ENCODE assay signal across 8 cellular contexts in genomic region chr5:150846651-150847333, GRCh38. TPM values are rescaled to one million over a fixed set of nuclear protein-coding genes. Genes with fewer than 3 reads are reported as not detected.
DNase-seq lines count a peak whose midpoint lies in the region; ATAC-seq and TF ChIP-seq lines count a peak whose summit lies in the region.

No MANE protein-coding gene starts in this region.

- peak; percentile 83 for TF ChIP-seq CTCF in IMR-90 (conservative IDR thresholded peaks at IDR 0.05; ENCODE audit: low read depth, low read length)
- TF ChIP-seq CTCF in nephron (IDR thresholded peaks at IDR 0.05; ENCODE audit: unreplicated experiment in 3 of 3) = peak; percentile 65 to 75 (median 73)
- peak; percentile 54 to 56 for TF ChIP-seq CTCF in suprapubic skin (IDR thresholded peaks at IDR 0.05)

- peaks cover 16% of the 10 kb centered on the region for H3K4me1 Mint-ChIP-seq in nephron

- no peak overlapping the region for H3K23ac ChIP-seq in IMR-90 (ENCODE audit: low read depth, low read length)

- dilution Hi-C loops in IMR-90 (cut with HindIII; ENCODE audit: low sequenced_read_pairs, unreplicated experiment) = no loop called here

- TF ChIP-seq POLR2A in IMR-90 (IDR thresholded peaks at IDR 0.05; ENCODE audit: low read depth, low read length) (0 out of 2 replicates have a peak, but pooled peaks have one; percentile 26), erythroblast (IDR thresholded peaks at IDR 0.05; ENCODE audit: low read length) (no peak), suprapubic skin (IDR thresholded peaks at IDR 0.05) (no peak)

- H3K9me3 ChIP-seq in IMR-90 (ENCODE audit: control insufficient read depth, insufficient read depth, low read length) = no peaks in the 10 kb centered on the region
- H3K9me3 ChIP-seq in NT2/D1 (ENCODE audit: insufficient read depth, low read length) = no peaks in the 10 kb centered on the region; the same call in 1 of the 2 replicates
- H3K9me3 ChIP-seq in suprapubic skin = no peaks in the 10 kb centered on the region

- intact Hi-C loops in IMR-90 (cut with micrococcal nuclease) = loop anchor here (1.0 to 5.0 kb wide), 6 partner anchors 45 to 388 kb away; no protein-coding TSS in a partner anchor

- no peak overlapping the region for H3K56ac ChIP-seq in IMR-90 (ENCODE audit: extremely low read depth, insufficient read depth, low read length)

- no peak overlapping the region for H2BK5ac ChIP-seq in IMR-90 (ENCODE audit: low read depth, low read length, poor library complexity, severe bottlenecking)

- no peak overlapping the region for H3K4me3 ChIP-seq in IMR-90 (ENCODE audit: insufficient read depth, low read depth, low read length)
- H3K4me3 ChIP-seq in NT2/D1 (ENCODE audit: insufficient read length, low read depth) = no peak overlapping the region
- no peak overlapping the region for H3K4me3 ChIP-seq in suprapubic skin

- in situ Hi-C loops in IMR-90 (cut with MboI; ENCODE audit: low sequenced_read_pairs) = loop anchor here (5.0 to 10.0 kb wide), 2 partner anchors 284 to 382 kb away; no protein-coding TSS in a partner anchor

- ATAC-seq in GM21723 (IDR thresholded peaks at IDR 0.05; ENCODE audit: unreplicated experiment) (peak; percentile 94), IMR-90 (ENCODE audit: low read depth) (peak; percentile 97)

- no peak overlapping the region for H3K4ac ChIP-seq in IMR-90 (ENCODE audit: low read depth, low read length)

- BruUV-seq in IMR-90 (replicated peaks; lab: Mats Ljungman, UMichigan) = no TSS peak

- no peak overlapping the region for H2BK20ac ChIP-seq in IMR-90 (ENCODE audit: low read depth, low read length)

- peak; percentile 65 for DNase-seq in ELF-1 (ENCODE audit: low read depth, low spot score)
- DNase-seq in IMR-90 = peak; percentile 88
- peak; percentile 66 for DNase-seq in NT2/D1 (ENCODE audit: low read depth, low spot score)
- peak; percentile 49 for DNase-seq in activated CD8-positive, alpha-beta memory T cell treated with anti-CD3 and anti-CD28 coated beads, Interleukin-2, amount 50 U/mL, for 4 hours
- DNase-seq in erythroblast (lab: John Stamatoyannopoulos, UW) = peak; percentile 71 to 77
- DNase-seq in suprapubic skin (ENCODE audit: low spot score in 2 of 2) = no peak

- H3K4me1 ChIP-seq in IMR-90 (ENCODE audit: control insufficient read depth, insufficient read depth, low read length) (no peaks in the 10 kb centered on the region), NT2/D1 (ENCODE audit: insufficient read depth, insufficient read length) (no peaks in the 10 kb centered on the region), suprapubic skin (peaks cover 5% of the 10 kb centered on the region)

- no peak overlapping the region for H4K8ac ChIP-seq in IMR-90 (ENCODE audit: low read depth in 2 of 2, low read length in 2 of 2)

- peak overlapping the region; percentile 57 for H2AK9ac ChIP-seq in IMR-90 (replicated peaks; ENCODE audit: low read depth, low read length, poor library complexity)

- H3K36me3 Mint-ChIP-seq in nephron (ENCODE audit: low read depth) = no peaks in the 10 kb centered on the region

- POLR2A ChIA-PET in IMR-90 (lab: Charles Lee; ENCODE audit: unreplicated experiment) = interaction anchor here (0.6 kb wide), 1 partner anchor 146 kb away, joined by 3 read pairs; the partner anchor contains the start of gene RBM22

- peak; percentile 84 for TF ChIP-seq RAD21 in IMR-90 (IDR thresholded peaks at IDR 0.05; ENCODE audit: low read length)

- H4K20me1 ChIP-seq in IMR-90 (ENCODE audit: insufficient read depth, low read length) = no peaks in the 10 kb centered on the region

- H2AFZ ChIP-seq in IMR-90 (replicated peaks; ENCODE audit: low read length, poor library complexity) = peak overlapping the region; percentile 66

- no peak overlapping the region for H3K4me3 Mint-ChIP-seq in nephron

- CTCF ChIA-PET in IMR-90 (lab: Yijun Ruan, JAX) = interaction anchor here (0.6 to 2.5 kb wide), 3 partner anchors 39 to 51 kb away, joined by 3 to 26 read pairs (median 4); no protein-coding TSS in a partner anchor

- no peak overlapping the region for H2BK15ac ChIP-seq in IMR-90 (ENCODE audit: low read depth, low read length)

- no peak overlapping the region; the same call in 1 of the 2 replicates for H3K4me2 ChIP-seq in IMR-90 (ENCODE audit: low read depth, low read length)

- no peak overlapping the region for H4K91ac ChIP-seq in IMR-90 (ENCODE audit: insufficient read depth, low read depth, low read length)

- H3K36me3 ChIP-seq in IMR-90 (ENCODE audit: control insufficient read depth, insufficient read depth, low read length) (no peaks in the 10 kb centered on the region), NT2/D1 (ENCODE audit: insufficient read depth, insufficient read length, low read length) (no peaks in the 10 kb centered on the region), suprapubic skin (no peaks in the 10 kb centered on the region)

- H3K79me1 ChIP-seq in IMR-90 (ENCODE audit: low read depth in 1 of 2, low read length in 2 of 2) = no peaks in the 10 kb centered on the region

- H3K9ac ChIP-seq in IMR-90 (ENCODE audit: low read depth, low read length) (no peak overlapping the region), NT2/D1 (ENCODE audit: insufficient read length, low read depth) (no peak overlapping the region)

- no peak for TF ChIP-seq EP300 in suprapubic skin (IDR thresholded peaks at IDR 0.05)

- H4K5ac ChIP-seq in IMR-90 (ENCODE audit: low read depth, low read length) = no peak overlapping the region

- H3K9me3 Mint-ChIP-seq in nephron = no peaks in the 10 kb centered on the region

- no peaks in the 10 kb centered on the region for H3K9me1 ChIP-seq in IMR-90 (ENCODE audit: insufficient read depth, low read length)

- H3K27ac ChIP-seq in IMR-90 (ENCODE audit: insufficient read depth, low read length) (no peak overlapping the region), suprapubic skin (no peak overlapping the region)

- no peak overlapping the region for H3K18ac ChIP-seq in IMR-90 (ENCODE audit: low read depth, low read length)

- no peak overlapping the region for H3K27ac Mint-ChIP-seq in nephron

- H3K27me3 ChIP-seq in IMR-90 (ENCODE audit: control insufficient read depth, insufficient read depth, low read length) (peaks cover 12% of the 10 kb centered on the region), NT2/D1 (ENCODE audit: insufficient read depth, insufficient read length) (no peaks in the 10 kb centered on the region), suprapubic skin (no peaks in the 10 kb centered on the region)

- WGBS in IMR-90 (ENCODE audit: extremely low coverage in 2 of 2, insufficient read length in 1 of 2), 2 experiments = 80% methylated on average over 4 of the region's 22 CpGs; no CpG with 5 or more reads in 1 of the 2 experiments
- 56% methylated on average over 22 of the region's 22 CpGs for WGBS in suprapubic skin

- no peak overlapping the region for H2BK120ac ChIP-seq in IMR-90 (ENCODE audit: low read depth, low read length)

- no peak overlapping the region for H2AK5ac ChIP-seq in IMR-90 (ENCODE audit: low read depth, low read length)

- no peak overlapping the region for H3K14ac ChIP-seq in IMR-90 (replicated peaks; ENCODE audit: low read depth, low read length)

- H3K27me3 Mint-ChIP-seq in nephron (ENCODE audit: low read depth) = peaks cover 4% of the 10 kb centered on the region

TF ChIP-seq in IMR-90, 13 proteins besides CTCF, POLR2A, EP300 and RAD21:
- TF ChIP-seq FOS (IDR thresholded peaks at IDR 0.05; ENCODE audit: low read depth, low read length) (no peak), NFE2L2 (IDR thresholded peaks at IDR 0.05; ENCODE audit: low read depth, low read length) (no peak), RFX5 (IDR thresholded peaks at IDR 0.05; ENCODE audit: low read depth, low read length) (no peak), MXI1 (IDR thresholded peaks at IDR 0.05; ENCODE audit: borderline replicate concordance, low read depth, low read length) (peak; percentile 65; the same call in 1 of the 2 replicates), RCOR1 (IDR thresholded peaks at IDR 0.05; ENCODE audit: insufficient replicate concordance, low read length) (no peak), USF2 (IDR thresholded peaks at IDR 0.05; ENCODE audit: low read depth, low read length) (peak; percentile 63; the same call in 1 of the 2 replicates), MAFK (IDR thresholded peaks at IDR 0.05; ENCODE audit: low read depth, low read length) (no peak), CEBPB (IDR thresholded peaks at IDR 0.05; ENCODE audit: low read depth, low read length) (peak; percentile 84), CHD1 (IDR thresholded peaks at IDR 0.05; ENCODE audit: low read depth, low read length) (no peak), MAZ (IDR thresholded peaks at IDR 0.05; ENCODE audit: borderline replicate concordance, low read depth, low read length) (peak; percentile 47; the same call in 1 of the 2 replicates), BHLHE40 (IDR thresholded peaks at IDR 0.05; ENCODE audit: low read depth, low read length) (peak; percentile 100), SMC3 (IDR thresholded peaks at IDR 0.05; ENCODE audit: low read depth, low read length) (peak; percentile 70), ELK1 (IDR thresholded peaks at IDR 0.05; ENCODE audit: borderline replicate concordance, low read depth, low read length) (no peak)

RNA-seq across cellular contexts. Expression of gene IRGM, which starts 0.5 kb away (rescaled TPM):
- total RNA-seq in IMR-90 (2012; rRNA removed) (not detected in 2 replicates), suprapubic skin (not detected)
- not detected in 2 replicates for polyA plus RNA-seq in IMR-90 (2012; rRNA removed)
- 0.10 TPM in 1 of 2 replicates, not detected in the other for polyA plus RNA-seq in IMR-90 (2012; cell fraction: cytosol; rRNA removed)
- not detected in 2 replicates for polyA plus RNA-seq in IMR-90 (2012; cell fraction: nucleus; rRNA removed; ENCODE audit: low replicate concordance)

RNA-seq across cellular contexts. Expression of gene ZNF300, which starts 58.0 kb away (rescaled TPM):
- 6.1 and 7.5 TPM in 2 replicates for total RNA-seq in IMR-90 (2012; rRNA removed)
- 4.2 and 5.2 TPM in 2 replicates for polyA plus RNA-seq in IMR-90 (2012; rRNA removed)
- 0.35 and 0.83 TPM in 2 replicates for polyA plus RNA-seq in IMR-90 (2012; cell fraction: cytosol; rRNA removed)
- 1.9 and 16.6 TPM in 2 replicates for polyA plus RNA-seq in IMR-90 (2012; cell fraction: nucleus; rRNA removed; ENCODE audit: low replicate concordance)
- 1 to 10 TPM; 2.1 to 5.1 (median 3.3) TPM for total RNA-seq in suprapubic skin

Comparison
In these comparisons a context has a peak if more than half of its experiments do, and no peak if none do; other contexts are left out.
1. DNase-seq: peak in ELF-1 (single experiment), IMR-90 (single experiment), NT2/D1 (single experiment), activated CD8-positive, alpha-beta memory T cell treated with anti-CD3 and anti-CD28 coated beads, Interleukin-2, amount 50 U/mL, for 4 hours (single experiment) and erythroblast (2 of 2); none in suprapubic skin (0 of 2).
2. Peak in every context shown above with its lines, with median percentiles within 50 percentile points of each other: CTCF ChIP-seq.